ENCODE assay signal across 8 cellular contexts in the genomic region with DNA sequence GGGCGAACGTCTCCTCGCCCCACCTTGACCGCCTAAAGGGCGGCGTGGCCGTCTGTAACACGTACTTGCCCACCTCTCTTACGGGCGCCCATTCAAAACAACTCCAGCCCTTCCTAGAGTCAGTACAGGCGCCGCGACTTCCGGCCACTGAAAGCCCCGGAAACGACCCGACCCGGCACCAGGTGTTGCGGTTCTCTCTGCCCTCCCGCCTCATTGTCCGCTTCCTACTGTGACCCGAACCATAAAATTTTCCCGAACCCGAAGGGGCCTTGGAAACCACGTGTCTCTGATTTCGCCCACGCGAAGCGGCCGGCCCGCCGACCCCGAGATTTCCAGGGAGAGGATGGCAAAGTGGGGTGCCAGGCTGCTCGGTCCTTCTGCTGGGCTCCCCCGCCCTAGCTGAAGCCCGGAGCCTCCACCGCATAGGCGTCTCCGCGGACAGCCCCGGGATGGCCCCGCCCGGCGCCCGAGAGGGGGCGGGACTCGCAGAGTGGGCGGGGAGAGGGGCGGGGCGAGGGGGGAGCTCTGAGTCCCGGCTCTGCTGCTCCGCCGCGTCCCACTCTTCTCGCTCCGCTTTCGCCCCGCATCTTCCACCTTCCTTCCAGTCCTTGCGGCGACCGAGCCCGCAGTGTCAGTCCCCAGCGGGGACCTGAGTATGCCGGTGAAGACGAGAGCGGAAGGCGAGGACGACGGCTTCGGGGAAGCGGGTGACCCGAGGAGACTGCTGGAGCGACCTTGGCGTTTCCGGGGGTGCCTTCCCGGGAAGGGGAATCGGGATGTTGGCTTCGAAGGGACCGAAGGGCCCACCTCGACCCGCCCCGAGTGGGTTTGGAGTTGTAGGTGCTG. TPM values are rescaled to one million over a fixed set of nuclear protein-coding genes. Genes with fewer than 3 reads are reported as not detected.
DNase-seq lines count a peak whose midpoint lies in the region; ATAC-seq and TF ChIP-seq lines count a peak whose summit lies in the region.

No MANE protein-coding gene starts in this region.

- peaks cover 11% of the 10 kb centered on the region; the same call in 1 of the 2 replicates for H3K9me3 ChIP-seq in NT2/D1 (ENCODE audit: insufficient read depth, low read length)

- peaks cover 15% of the 10 kb centered on the region for H3K27me3 ChIP-seq in NT2/D1 (ENCODE audit: insufficient read depth, insufficient read length)

- H3K27me3 Mint-ChIP-seq in endothelial cell (ENCODE audit: unreplicated experiment) (peaks cover 6% of the 10 kb centered on the region), mesothelial cell of epicardium (ENCODE audit: low read depth) (peaks cover 14% of the 10 kb centered on the region)

- peak overlapping the region; percentile 94 for H3K4me3 ChIP-seq in NT2/D1 (ENCODE audit: insufficient read length, low read depth)

- TF ChIP-seq CTCF in endothelial cell (IDR thresholded peaks at IDR 0.05; ENCODE audit: unreplicated experiment), result no peak
- TF ChIP-seq CTCF in mesothelial cell of epicardium (IDR thresholded peaks at IDR 0.05; ENCODE audit: unreplicated experiment), result no peak

- peaks cover 30% of the 10 kb centered on the region for H3K36me3 ChIP-seq in NT2/D1 (ENCODE audit: insufficient read depth, insufficient read length, low read length)

- DNase-seq in COLO829 (ENCODE audit: low spot score) (peak; percentile 84), HUDEP-2 (lab: John Stamatoyannopoulos, UW; ENCODE audit: unreplicated experiment in 76 of 76) (peak in 75 of 76 experiments; percentile 31 to 98 (median 81)), NT2/D1 (ENCODE audit: low read depth, low spot score) (peak; percentile 83), endothelial cell (ENCODE audit: low spot score) (peak; percentile 86), mesothelial cell of epicardium (ENCODE audit: low spot score in 2 of 2, unreplicated experiment in 2 of 2) (peak; percentile 80 to 86)
- DNase-seq in activated CD8-positive, alpha-beta memory T cell treated with anti-CD3 and anti-CD28 coated beads, Interleukin-2, amount 50 U/mL, for 24 hours (ENCODE audit: extremely low read depth), result peak; percentile 66
- peak; percentile 66 for DNase-seq in stimulated activated CD8-positive, alpha-beta memory T cell treated with anti-CD3 and anti-CD28 coated beads, Interleukin-15, amount 100 ng/mL, for 24 hours (ENCODE audit: low read depth)

- peaks cover 16% of the 10 kb centered on the region for H3K4me1 Mint-ChIP-seq in endothelial cell (ENCODE audit: unreplicated experiment)
- H3K4me1 Mint-ChIP-seq in mesothelial cell of epicardium, result peaks cover 19% of the 10 kb centered on the region

- peak; percentile 60 for ATAC-seq in GM21390 (IDR thresholded peaks at IDR 0.05; ENCODE audit: unreplicated experiment)

- H3K4me3 Mint-ChIP-seq in endothelial cell (ENCODE audit: unreplicated experiment) (peak overlapping the region; percentile 97), mesothelial cell of epicardium (peak overlapping the region; percentile 92)

- H3K9ac ChIP-seq in NT2/D1 (ENCODE audit: insufficient read length, low read depth), result peak overlapping the region; percentile 98

- H3K9me3 Mint-ChIP-seq in endothelial cell (ENCODE audit: unreplicated experiment), result peaks cover 8% of the 10 kb centered on the region
- H3K9me3 Mint-ChIP-seq in mesothelial cell of epicardium, result peaks cover 5% of the 10 kb centered on the region

- peaks cover 20% of the 10 kb centered on the region for H3K4me1 ChIP-seq in NT2/D1 (ENCODE audit: insufficient read depth, insufficient read length)

- H3K27ac Mint-ChIP-seq in endothelial cell (ENCODE audit: unreplicated experiment) (peak overlapping the region; percentile 90), mesothelial cell of epicardium (peak overlapping the region; percentile 98)

- H3K36me3 Mint-ChIP-seq in endothelial cell (ENCODE audit: low read depth, unreplicated experiment) (peaks cover 3% of the 10 kb centered on the region), mesothelial cell of epicardium (peaks cover 3% of the 10 kb centered on the region)

RNA-seq across cellular contexts. Expression of a gene that starts 0.7 kb away (rescaled TPM):
- 39.8 TPM for total RNA-seq in endothelial cell (ENCODE audit: unreplicated experiment)
- 70.0 to 74.8 TPM (median 72.6 TPM) in 3 replicates for total RNA-seq in mesothelial cell of epicardium

RNA-seq across cellular contexts. Expression of a gene that starts 21.0 kb away (rescaled TPM):
- not detected for total RNA-seq in endothelial cell (ENCODE audit: unreplicated experiment)
- total RNA-seq in mesothelial cell of epicardium, result not detected in 3 replicates

RNA-seq across cellular contexts. Expression of a gene that starts 31.9 kb away (rescaled TPM):
- total RNA-seq in endothelial cell (ENCODE audit: unreplicated experiment), result 62.1 TPM
- total RNA-seq in mesothelial cell of epicardium, result 60.7 to 64.4 TPM (median 63.1 TPM) in 3 replicates

Comparison
In these comparisons a context has a peak if more than half of its experiments do, and no peak if none do; other contexts are left out.
1. Peak in every context shown above with its lines: DNase-seq, ATAC-seq and H3K4me3 ChIP-seq.